Comparison of ENCODE assay signal across 10 cellular contexts in genomic region chr5:17317499-17317898, GRCh38.
DNase-seq lines count a peak whose midpoint lies in the region; ATAC-seq and TF ChIP-seq lines count a peak whose summit lies in the region.
"Had no signal": no experiment of that assay in that cellular context is flagged by ENCODE, and none has a peak within 500 bp of the region (broad histone marks: within the 10 kb centered on the region; RNA-seq: fewer than 3 reads in every experiment).

No MANE protein-coding gene starts in this region.

- no peak for TF ChIP-seq POLR2A in body of pancreas (IDR thresholded peaks at IDR 0.05)

- intact Hi-C loops in body of pancreas (cut with DNase I), result no loop called here

- H3K4me1 ChIP-seq in neutrophil (ENCODE audit: control insufficient read depth in 1 of 2, insufficient read depth in 1 of 2, low read depth in 1 of 2, low read length in 1 of 2) (peaks cover 30% of the 10 kb centered on the region in 2 experiments), body of pancreas (no peaks in the 10 kb centered on the region)
- H3K4me1 ChIP-seq in effector memory CD4-positive, alpha-beta T cell (ENCODE audit: control insufficient read depth, insufficient read depth, low read length, poor library complexity, severe bottlenecking), result no peaks in the 10 kb centered on the region

- ATAC-seq in GM19324 (IDR thresholded peaks at IDR 0.05; ENCODE audit: low FRiP score, unreplicated experiment), result peak; percentile 42
- peak; percentile 21 for ATAC-seq in HG02870 (IDR thresholded peaks at IDR 0.05; ENCODE audit: unreplicated experiment)
- no peak for ATAC-seq in body of pancreas

- TF ChIP-seq CTCF in neutrophil (IDR thresholded peaks at IDR 0.05), result no peak
- no peak for TF ChIP-seq CTCF in body of pancreas (IDR thresholded peaks at IDR 0.05)
- TF ChIP-seq CTCF in GM13977 (IDR thresholded peaks at IDR 0.05; ENCODE audit: extremely low read depth, insufficient read depth, missing control alignments), result no peak

- in situ Hi-C loops in GM13977 (cut with MboI; ENCODE audit: low pct_unique_long_range_greater_than_20kb, low sequenced_read_pairs, unreplicated experiment), result no loop called here

- peak overlapping the region; percentile 33 to 37 for H3K4me3 ChIP-seq in neutrophil (ENCODE audit: low read depth in 1 of 2, low read length in 1 of 2)
- H3K4me3 ChIP-seq in effector memory CD4-positive, alpha-beta T cell (ENCODE audit: insufficient read depth, low read depth, low read length, poor library complexity, severe bottlenecking), result no peak overlapping the region
- H3K4me3 ChIP-seq in body of pancreas, result no peak overlapping the region

- no peaks in the 10 kb centered on the region for H3K9me3 ChIP-seq in neutrophil
- H3K9me3 ChIP-seq in effector memory CD4-positive, alpha-beta T cell (ENCODE audit: control insufficient read depth, low read length), result no peaks in the 10 kb centered on the region
- H3K9me3 ChIP-seq in body of pancreas, result no peaks in the 10 kb centered on the region

- WGBS in body of pancreas, 2 donors, result 71 to 74% methylated on average over 6 of the region's 6 CpGs

- DNase-seq in NAMALWA (ENCODE audit: low spot score) (peak; percentile 76), body of pancreas (no peak), GM13977 (ENCODE audit: low spot score) (no peak)
- DNase-seq in effector memory CD4-positive, alpha-beta T cell, result no peak
- no peak for DNase-seq in stimulated activated CD4-positive, alpha-beta T cell treated with anti-CD3 and anti-CD28 coated beads, Interleukin-4, amount 100 ng/mL, for 1 hour
- DNase-seq: NCI-H2227 treated with DMSO at 0.1 percent for 48 hours, right cardiac atrium had no signal

- H3K27ac ChIP-seq in neutrophil (peak overlapping the region; percentile 71), body of pancreas (no peak overlapping the region)
- no peak overlapping the region for H3K27ac ChIP-seq in effector memory CD4-positive, alpha-beta T cell (ENCODE audit: insufficient read depth, low read length, poor library complexity, severe bottlenecking)

- H3K27me3 ChIP-seq in neutrophil, result no peaks in the 10 kb centered on the region
- H3K27me3 ChIP-seq in effector memory CD4-positive, alpha-beta T cell (replicated peaks; ENCODE audit: control insufficient read depth, insufficient read depth, low read length, poor library complexity, severe bottlenecking), result no peaks in the 10 kb centered on the region
- no peaks in the 10 kb centered on the region for H3K27me3 ChIP-seq in body of pancreas

- H3K36me3 ChIP-seq in neutrophil (no peaks in the 10 kb centered on the region), body of pancreas (replicated peaks in 1 of 2; ENCODE audit: insufficient read depth in 1 of 2, low read depth in 2 of 2) (no peaks in the 10 kb centered on the region)
- no peaks in the 10 kb centered on the region for H3K36me3 ChIP-seq in effector memory CD4-positive, alpha-beta T cell (ENCODE audit: control insufficient read depth, insufficient read depth, low read length)

Comparison
In these comparisons a context has a peak if more than half of its experiments do, and no peak if none do; other contexts are left out.
1. H3K4me3 ChIP-seq: peak in neutrophil (2 of 2); none in effector memory CD4-positive, alpha-beta T cell (single experiment) and body of pancreas (0 of 2).